22 cellular contexts compared by ENCODE assay signal in genomic region chr5:170746081-170746951, GRCh38. TPM values are rescaled to one million over a fixed set of nuclear protein-coding genes. Genes with fewer than 3 reads are reported as not detected.
DNase-seq lines count a peak whose midpoint lies in the region; ATAC-seq and TF ChIP-seq lines count a peak whose summit lies in the region.
"Had no signal": no experiment of that assay in that cellular context is flagged by ENCODE, and none has a peak within 500 bp of the region (broad histone marks: within the 10 kb centered on the region; RNA-seq: fewer than 3 reads in every experiment).

No MANE protein-coding gene starts in this region.

- H3K4me1 Mint-ChIP-seq in Caco-2 (ENCODE audit: low read depth, unreplicated experiment) (peaks cover 5% of the 10 kb centered on the region), nephron (peaks cover 11% of the 10 kb centered on the region)

- no peaks in the 10 kb centered on the region for H3K36me3 Mint-ChIP-seq in Caco-2 (ENCODE audit: insufficient read depth, unreplicated experiment)
- H3K36me3 Mint-ChIP-seq in nephron (ENCODE audit: low read depth): no peaks in the 10 kb centered on the region
- H3K36me3 Mint-ChIP-seq: activated naive CD4-positive, alpha-beta T cell treated with anti-CD3 and anti-CD28 coated beads, Interleukin-2, amount 50 U/mL, for 72 hours; CD8-positive, alpha-beta memory T cell had no signal

- ATAC-seq in heart right ventricle (peak in 7 of 8 donors; percentile 6 to 48 (median 25)), HG03025 (IDR thresholded peaks at IDR 0.05; ENCODE audit: low FRiP score, unreplicated experiment) (no peak)
- ATAC-seq: activated CD4-positive, alpha-beta T cell treated with anti-CD3 and anti-CD28 coated beads for 36 hours; activated naive CD4-positive, alpha-beta T cell treated with anti-CD3 and anti-CD28 coated beads, Interleukin-2, amount 50 U/mL, for 72 hours had no signal

- CTCF ChIA-PET in Caco-2 (lab: Charles Lee) (interaction anchor here (0.5 to 3.9 kb wide), 6 partner anchors 24 to 181 kb away, joined by 3 to 115 read pairs (median 6); no protein-coding TSS in a partner anchor), RWPE1 (lab: Yijun Ruan, JAX) (interaction anchor here (0.6 to 9.3 kb wide), 4 partner anchors 10 to 454 kb away, joined by 3 to 146 read pairs (median 4); no protein-coding TSS in a partner anchor)

- H3K4me1 ChIP-seq in Caco-2 (peaks cover 41% of the 10 kb centered on the region), heart right ventricle (peaks cover 13 to 72% (median 60%) of the 10 kb centered on the region in 9 donors)

- H3K27me3 ChIP-seq in Caco-2 (replicated peaks; ENCODE audit: control insufficient read depth, insufficient read depth, low read length) (no peaks in the 10 kb centered on the region), heart right ventricle (peaks cover 0 to 21% (median 0%) of the 10 kb centered on the region in 7 donors)
- H3K27me3 ChIP-seq: vagina had no signal

- POLR2A ChIA-PET in Caco-2 (lab: Charles Lee): interaction anchor here (1.3 kb wide), 1 partner anchor 45 kb away, joined by 3 read pairs; no protein-coding TSS in a partner anchor
- POLR2A ChIA-PET in RWPE1 (lab: Yijun Ruan, JAX; ENCODE audit: low non-redundant PET): no interaction called here

- H3K27me3 Mint-ChIP-seq in Caco-2 (ENCODE audit: insufficient read depth, unreplicated experiment): peaks cover 13% of the 10 kb centered on the region
- peaks cover 57% of the 10 kb centered on the region for H3K27me3 Mint-ChIP-seq in nephron (ENCODE audit: low read depth)

- H3K9me3 ChIP-seq in Caco-2: no peaks in the 10 kb centered on the region
- no peaks in the 10 kb centered on the region for H3K9me3 ChIP-seq in heart right ventricle
- H3K9me3 ChIP-seq: vagina had no signal

- DNase-seq in Caco-2: no peak
- DNase-seq in RWPE1 (ENCODE audit: low spot score): no peak
- peak in 1 of 2 donors; percentile 32 for DNase-seq in heart right ventricle
- no peak for DNase-seq in activated effector memory CD4-positive, alpha-beta T cell treated with anti-CD3 and anti-CD28 coated beads, Interleukin-2, amount 50 U/mL, for 16 hours
- no peak for DNase-seq in NCI-H1105 treated with DMSO at 0.1 percent for 48 hours (lab: John Stamatoyannopoulos, UW)
- no peak for DNase-seq in NOMO-1 treated with DMSO at 0.1 percent for 48 hours (lab: John Stamatoyannopoulos, UW; ENCODE audit: unreplicated experiment)
- DNase-seq: activated CD4-positive, alpha-beta T cell treated with anti-CD3 and anti-CD28 coated beads for 36 hours; CD8-positive, alpha-beta memory T cell; central memory CD4-positive, alpha-beta T cell; GF-D8; KG1; left colon; NCI-H510A treated with DMSO at 0.1 percent for 48 hours; stimulated activated naive CD4-positive, alpha-beta T cell had no signal

- H3K4me3 Mint-ChIP-seq in Caco-2 (ENCODE audit: unreplicated experiment) (peak overlapping the region; percentile 19), nephron (no peak overlapping the region)
- H3K4me3 Mint-ChIP-seq: activated CD4-positive, alpha-beta T cell treated with anti-CD3 and anti-CD28 coated beads for 36 hours; CD8-positive, alpha-beta memory T cell; nephron progenitor cell had no signal

- H3K9me3 Mint-ChIP-seq in Caco-2 (ENCODE audit: unreplicated experiment) (no peaks in the 10 kb centered on the region), nephron (no peaks in the 10 kb centered on the region)
- H3K9me3 Mint-ChIP-seq: activated naive CD4-positive, alpha-beta T cell treated with anti-CD3 and anti-CD28 coated beads, Interleukin-2, amount 50 U/mL, for 72 hours; CD8-positive, alpha-beta memory T cell; nephron progenitor cell had no signal

- H3K27ac Mint-ChIP-seq in Caco-2 (ENCODE audit: unreplicated experiment) (peak overlapping the region; percentile 70), nephron (peak overlapping the region; percentile 52 to 90 (median 66))
- H3K27ac Mint-ChIP-seq: activated CD4-positive, alpha-beta T cell treated with anti-CD3 and anti-CD28 coated beads for 36 hours; activated naive CD4-positive, alpha-beta T cell treated with anti-CD3 and anti-CD28 coated beads, Interleukin-2, amount 50 U/mL, for 72 hours; CD8-positive, alpha-beta memory T cell; nephron progenitor cell had no signal

- intact Hi-C loops in Caco-2 (cut with micrococcal nuclease; ENCODE audit: unreplicated experiment) (loop anchor here (1.0 to 10.0 kb wide), 4 partner anchors 11 to 596 kb away; no protein-coding TSS in a partner anchor), heart right ventricle (cut with DNase I) (loop anchor here in 6 of 10 donors (2.0 to 10.0 kb wide), 4 partner anchors 44 to 598 kb away; no protein-coding TSS in a partner anchor)

- H3K4me3 ChIP-seq in Caco-2 (ENCODE audit: low read depth, low read length) (no peak overlapping the region), heart right ventricle (peak overlapping the region in 4 of 10 donors; percentile 14 to 47 (median 28))
- H3K4me3 ChIP-seq: vagina had no signal

- BruUV-seq in Caco-2 (replicated peaks; lab: Mats Ljungman, UMichigan): no TSS peak

- H3K27ac ChIP-seq in RWPE1 (peak overlapping the region; percentile 56), heart right ventricle (peak overlapping the region; percentile 73 to 92 (median 86))
- H3K27ac ChIP-seq: epithelial cell of prostate, vagina had no signal

- H3K36me3 ChIP-seq in Caco-2 (ENCODE audit: control insufficient read depth, insufficient read depth, low read length) (no peaks in the 10 kb centered on the region), heart right ventricle (no peaks in the 10 kb centered on the region)
- H3K36me3 ChIP-seq: vagina had no signal

- no peak for TF ChIP-seq CTCF in Caco-2 (IDR thresholded peaks at IDR 0.05; ENCODE audit: insufficient read depth in 1 of 2, low read depth in 1 of 2, low read length in 1 of 2, severe bottlenecking in 1 of 2, unreplicated experiment in 1 of 2)
- TF ChIP-seq CTCF in RWPE1 (conservative IDR thresholded peaks at IDR 0.05; ENCODE audit: low read depth): no peak
- no peak for TF ChIP-seq CTCF in heart right ventricle (IDR thresholded peaks at IDR 0.05)
- TF ChIP-seq CTCF in nephron (IDR thresholded peaks at IDR 0.05; ENCODE audit: unreplicated experiment in 3 of 3): no peak

- 34 to 44% methylated on average over 13 of the region's 13 CpGs for WGBS in heart right ventricle, 2 donors

RNA-seq across cellular contexts. Expression of gene GABRP, which starts 37.2 kb away (rescaled TPM):
- total RNA-seq in Caco-2 (2022) (4.8 and 8.8 TPM in 2 replicates), heart right ventricle (1 to 10 TPM in 2 of 10 donors, under 1 TPM in 7, not detected in 1; 0.07 to 1.6 (median 0.49) TPM)
- under 1 TPM; 0.14 to 0.37 TPM for polyA plus RNA-seq in heart right ventricle
- total RNA-seq: activated CD4-positive, alpha-beta T cell treated with anti-CD3 and anti-CD28 coated beads for 36 hours; activated naive CD4-positive, alpha-beta T cell treated with anti-CD3 and anti-CD28 coated beads, Interleukin-2, amount 50 U/mL, for 72 hours; CD8-positive, alpha-beta memory T cell; H4; T-helper 2 cell treated with Interferon-gamma antibody and Interleukin-4, amounts not matched to agents 100 ng/mL and 5 ng/mL, for 36 hours had no signal
- polyA plus RNA-seq: CD8-positive, alpha-beta memory T cell had no signal
